ENCODE assay signal across 1 cellular context in genomic region chr19:14221345-14221744, GRCh38.
TF ChIP-seq lines count a peak whose summit lies in the region.

No MANE protein-coding gene starts in this region.

TF ChIP-seq in H1, 55 proteins besides CTCF, POLR2A, EP300 and RAD21:
- peak in 1 of 2 experiments; percentile 61; a peak in 1 of 4 replicates for TF ChIP-seq SIN3A (conservative IDR thresholded peaks at IDR 0.05 in 1 of 2, IDR thresholded peaks at IDR 0.05 in 1 of 2; ENCODE audit: low read depth in 1 of 2, low read length in 2 of 2)
